ENCODE assay signal across 12 cellular contexts in genomic region chr2:216497382-216497781, GRCh38. TPM values are rescaled to one million over a fixed set of nuclear protein-coding genes. Genes with fewer than 3 reads are reported as not detected.
DNase-seq lines count a peak whose midpoint lies in the region; ATAC-seq and TF ChIP-seq lines count a peak whose summit lies in the region.
"Had no signal": no experiment of that assay in that cellular context is flagged by ENCODE, and none has a peak within 500 bp of the region (broad histone marks: within the 10 kb centered on the region; RNA-seq: fewer than 3 reads in every experiment).

No MANE protein-coding gene starts in this region.

- H3K27ac ChIP-seq in heart left ventricle (peak overlapping the region in 10 of 12 donors; percentile 59 to 96 (median 83)), lower lobe of right lung (peak overlapping the region; percentile 86), thoracic aorta (no peak overlapping the region)

- H3K4me3 ChIP-seq in heart left ventricle (peak overlapping the region in 9 of 12 donors; percentile 72 to 96 (median 84)), lower lobe of right lung (peak overlapping the region; percentile 90), thoracic aorta (peak overlapping the region; percentile 89)

- H3K4me1 Mint-ChIP-seq in activated T-helper 2 cell treated with anti-CD3 and anti-CD28 coated beads, Interferon-gamma antibody, Interleukin-2, Interleukin-4, amounts not matched to agents 10 μg/mL and 5 μg/mL and 100 μg/mL, durations not matched to agents 14 hours and 24 hours and 36 hours (ENCODE audit: low read depth) = peaks cover 47% of the 10 kb centered on the region

- H3K9me3 Mint-ChIP-seq in activated T-helper 2 cell treated with anti-CD3 and anti-CD28 coated beads, Interferon-gamma antibody, Interleukin-2, Interleukin-4, amounts not matched to agents 10 μg/mL and 5 μg/mL and 100 μg/mL, durations not matched to agents 14 hours and 24 hours and 36 hours = no peaks in the 10 kb centered on the region

- H3K27me3 ChIP-seq in heart left ventricle = no peaks in the 10 kb centered on the region
- H3K27me3 ChIP-seq in lower lobe of right lung (ENCODE audit: low read depth) = no peaks in the 10 kb centered on the region
- H3K27me3 ChIP-seq in thoracic aorta (replicated peaks; ENCODE audit: insufficient read depth) = no peaks in the 10 kb centered on the region
- H3K27me3 ChIP-seq: foreskin keratinocyte had no signal

- H3K4me3 Mint-ChIP-seq in activated T-helper 2 cell treated with anti-CD3 and anti-CD28 coated beads, Interferon-gamma antibody, Interleukin-2, Interleukin-4, amounts not matched to agents 10 μg/mL and 5 μg/mL and 100 μg/mL, durations not matched to agents 14 hours and 24 hours and 36 hours (ENCODE audit: low read depth) = peak overlapping the region; percentile 95

- TF ChIP-seq CTCF in heart left ventricle (IDR thresholded peaks at IDR 0.05) (no peak), lower lobe of right lung (IDR thresholded peaks at IDR 0.05) (no peak), thoracic aorta (IDR thresholded peaks at IDR 0.05) (no peak)

- ATAC-seq in heart left ventricle = no peak
- ATAC-seq in left cardiac atrium = no peak
- ATAC-seq in lower lobe of right lung = no peak
- no peak for ATAC-seq in thoracic aorta (ENCODE audit: insufficient number of reproducible peaks, low FRiP score, low read depth)
- ATAC-seq: foreskin keratinocyte had no signal

- H3K27me3 Mint-ChIP-seq in activated T-helper 2 cell treated with anti-CD3 and anti-CD28 coated beads, Interferon-gamma antibody, Interleukin-2, Interleukin-4, amounts not matched to agents 10 μg/mL and 5 μg/mL and 100 μg/mL, durations not matched to agents 14 hours and 24 hours and 36 hours (ENCODE audit: low read depth) = no peaks in the 10 kb centered on the region

- peaks cover 0 to 31% (median 28%) of the 10 kb centered on the region in 9 donors for H3K36me3 ChIP-seq in heart left ventricle
- peaks cover 30% of the 10 kb centered on the region for H3K36me3 ChIP-seq in lower lobe of right lung
- peaks cover 10% of the 10 kb centered on the region for H3K36me3 ChIP-seq in thoracic aorta

- H3K36me3 Mint-ChIP-seq in activated T-helper 2 cell treated with anti-CD3 and anti-CD28 coated beads, Interferon-gamma antibody, Interleukin-2, Interleukin-4, amounts not matched to agents 10 μg/mL and 5 μg/mL and 100 μg/mL, durations not matched to agents 14 hours and 24 hours and 36 hours (ENCODE audit: low read depth) = peaks cover 48% of the 10 kb centered on the region

- DNase-seq in heart left ventricle = no peak
- no peak for DNase-seq in left cardiac atrium
- no peak for DNase-seq in activated T-helper 2 cell treated with anti-CD3 and anti-CD28 coated beads, Interferon-gamma antibody, Interleukin-2, Interleukin-4, amounts not matched to agents 10 μg/mL and 5 μg/mL and 100 μg/mL, durations not matched to agents 14 hours and 24 hours and 36 hours (ENCODE audit: low spot score)
- no peak for DNase-seq in lower lobe of right lung
- no peak for DNase-seq in thoracic aorta (ENCODE audit: low spot score)
- DNase-seq in stimulated activated CD8-positive, alpha-beta memory T cell treated with anti-CD3 and anti-CD28 coated beads, Interleukin-4, amount 100 ng/mL, for 48 hours = no peak
- DNase-seq in middle frontal gyrus (ENCODE audit: extremely low spot score, low spot score) = no peak
- DNase-seq in NCI-H2081 (lab: John Stamatoyannopoulos, UW) = no peak
- DNase-seq: activated CD8-positive, alpha-beta memory T cell treated with anti-CD3 and anti-CD28 coated beads, Interleukin-2, amount 50 U/mL, for 48 hours; foreskin keratinocyte; NCI-H526; small intestine had no signal

- TF ChIP-seq POLR2A in heart left ventricle (IDR thresholded peaks at IDR 0.05) = no peak

- H3K27ac Mint-ChIP-seq in activated T-helper 2 cell treated with anti-CD3 and anti-CD28 coated beads, Interferon-gamma antibody, Interleukin-2, Interleukin-4, amounts not matched to agents 10 μg/mL and 5 μg/mL and 100 μg/mL, durations not matched to agents 14 hours and 24 hours and 36 hours = peak overlapping the region; percentile 86

- WGBS in heart left ventricle, 4 donors = 94 to 97% (median 95%) methylated on average over 3 of the region's 3 CpGs

- intact Hi-C loops in heart left ventricle (cut with DNase I) (loop anchor here in 1 of 10 donors (5.0 kb wide), 1 partner anchor 85 kb away; the partner anchor contains the start of gene SMARCAL1), left cardiac atrium (cut with DNase I) (no loop called here), lower lobe of right lung (cut with DNase I) (no loop called here)
- intact Hi-C loops in activated T-helper 2 cell treated with anti-CD3 and anti-CD28 coated beads, Interferon-gamma antibody, Interleukin-2, Interleukin-4, amounts not matched to agents 10 μg/mL and 5 μg/mL and 100 μg/mL, durations not matched to agents 14 hours and 24 hours and 36 hours (cut with micrococcal nuclease) = loop anchor here (5.0 kb wide), 1 partner anchor 360 kb away; no protein-coding TSS in a partner anchor

- H3K9me3 ChIP-seq in heart left ventricle (no peaks in the 10 kb centered on the region), lower lobe of right lung (no peaks in the 10 kb centered on the region), thoracic aorta (no peaks in the 10 kb centered on the region)

- peaks cover 4 to 72% (median 23%) of the 10 kb centered on the region in 12 donors for H3K4me1 ChIP-seq in heart left ventricle
- peaks cover 29% of the 10 kb centered on the region for H3K4me1 ChIP-seq in lower lobe of right lung
- H3K4me1 ChIP-seq in thoracic aorta (ENCODE audit: control insufficient read depth in 1 of 2, low read depth in 2 of 2) = peaks cover 4 to 22% of the 10 kb centered on the region in 2 donors

RNA-seq across cellular contexts. Expression of gene RPL37A, which starts 1.3 kb away (rescaled TPM):
- total RNA-seq in heart left ventricle (1,000 to 10,000 TPM in 7 of 9 donors, 100 to 1,000 TPM in 2; 602 to 2,166 (median 1,938) TPM), left cardiac atrium (1,000 to 10,000 TPM; 1,877 to 1,963 TPM), lower lobe of right lung (1,974 TPM), thoracic aorta (100 to 1,000 TPM; 422 to 464 TPM)
- polyA plus RNA-seq in heart left ventricle = 1,000 to 10,000 TPM; 3,067 to 3,426 TPM
- total RNA-seq in activated T-helper 2 cell treated with anti-CD3 and anti-CD28 coated beads, Interferon-gamma antibody, Interleukin-2, Interleukin-4, amounts not matched to agents 10 μg/mL and 5 μg/mL and 100 μg/mL, durations not matched to agents 14 hours and 24 hours and 36 hours = 3,117 and 3,296 TPM in 2 replicates

Comparison
In these comparisons a context has a peak if more than half of its experiments do, and no peak if none do; other contexts are left out.
1. H3K27ac ChIP-seq: peak in heart left ventricle (10 of 12) and lower lobe of right lung (single experiment); none in thoracic aorta (0 of 2).
2. Peak in every context shown above with its lines, with median percentiles within 50 percentile points of each other: H3K4me3 ChIP-seq.